In genomic region chr12:45331552-45331951, GRCh38 we compare ENCODE assay signal across 17 cellular contexts.
DNase-seq lines count a peak whose midpoint lies in the region; ATAC-seq lines count a peak whose summit lies in the region.
"Had no signal": no experiment of that assay in that cellular context is flagged by ENCODE, and none has a peak within 500 bp of the region (broad histone marks: within the 10 kb centered on the region; RNA-seq: fewer than 3 reads in every experiment).

No MANE protein-coding gene starts in this region.

- ATAC-seq in GM18520 (IDR thresholded peaks at IDR 0.05; ENCODE audit: unreplicated experiment) (peak; percentile 46), GM21619 (IDR thresholded peaks at IDR 0.05; ENCODE audit: unreplicated experiment) (peak; percentile 66), HG03469 (IDR thresholded peaks at IDR 0.05; ENCODE audit: unreplicated experiment) (peak; percentile 37), GM21360 (IDR thresholded peaks at IDR 0.05; ENCODE audit: unreplicated experiment) (no peak), GM21737 (IDR thresholded peaks at IDR 0.05; ENCODE audit: unreplicated experiment) (no peak), HG02840 (IDR thresholded peaks at IDR 0.05; ENCODE audit: low FRiP score, unreplicated experiment) (no peak)
- ATAC-seq: T-cell had no signal

- DNase-seq in fibroblast of peridontal ligament (ENCODE audit: extremely low read depth) (peak; percentile 19), SHP77 treated with DMSO at 0.1 percent for 48 hours (lab: John Stamatoyannopoulos, UW) (no peak)
- DNase-seq: EL, GOT3, MM.1S, NCI-H1930, NCI-H2171, NCI-H446 treated with DMSO at 0.1 percent for 48 hours, NCI-H774, T-cell, T1000 had no signal

Comparison
In these comparisons a context has a peak if more than half of its experiments do, and no peak if none do; other contexts are left out.
1. ATAC-seq: peak in GM18520 (single experiment), GM21619 (single experiment) and HG03469 (single experiment); none in GM21360 (single experiment), GM21737 (single experiment) and HG02840 (single experiment).